Comparison of ENCODE assay signal across 8 cellular contexts in the genomic region with DNA sequence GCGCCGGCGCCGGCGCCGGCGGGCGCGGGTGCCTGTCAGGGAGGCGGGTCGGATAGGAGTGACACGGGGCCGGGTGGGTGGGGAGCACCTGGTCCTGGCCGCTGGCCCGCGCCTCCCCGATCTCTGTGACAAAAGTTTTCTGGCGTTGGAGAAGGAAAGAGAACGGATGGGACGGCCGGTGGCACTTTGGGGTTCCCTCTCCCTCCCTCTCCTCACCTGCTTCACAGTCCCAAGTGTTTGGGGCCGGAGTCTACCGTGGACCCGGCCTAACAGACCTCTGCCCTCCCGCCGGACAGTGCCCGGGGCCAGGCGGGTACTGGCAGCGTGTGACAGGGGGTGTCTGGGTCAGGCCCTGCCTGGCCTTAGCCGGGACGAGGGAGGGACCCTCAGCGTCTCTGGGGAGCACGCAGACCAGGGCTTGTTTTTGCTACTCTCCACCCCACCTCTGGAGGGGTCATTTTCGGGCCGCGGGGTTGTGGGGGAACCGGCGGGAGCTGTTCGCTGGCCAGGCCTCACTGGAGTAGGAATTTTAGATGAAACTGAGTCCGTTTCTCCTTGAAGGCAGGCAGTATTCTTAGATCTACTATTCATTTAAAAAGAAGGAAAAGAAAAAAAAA. TPM values are rescaled to one million over a fixed set of nuclear protein-coding genes. Genes with fewer than 3 reads are reported as not detected.
DNase-seq lines count a peak whose midpoint lies in the region; ATAC-seq and TF ChIP-seq lines count a peak whose summit lies in the region.

No MANE protein-coding gene starts in this region.

- TF ChIP-seq POLR2A in gastroesophageal sphincter (IDR thresholded peaks at IDR 0.05), result no peak

- no peak for TF ChIP-seq EP300 in gastroesophageal sphincter (IDR thresholded peaks at IDR 0.05)

- BruUV-seq in Caco-2 (replicated peaks; lab: Mats Ljungman, UMichigan), result no TSS peak

- no peaks in the 10 kb centered on the region for H3K36me3 Mint-ChIP-seq in Caco-2 (ENCODE audit: insufficient read depth, unreplicated experiment)

- H3K27me3 ChIP-seq in Caco-2 (replicated peaks; ENCODE audit: control insufficient read depth, insufficient read depth, low read length), result no peaks in the 10 kb centered on the region; the same call in 1 of the 2 replicates
- peaks cover 8% of the 10 kb centered on the region for H3K27me3 ChIP-seq in SJCRH30
- peaks cover 97% of the 10 kb centered on the region for H3K27me3 ChIP-seq in gastroesophageal sphincter
- peaks cover 0 to 98% (median 61%) of the 10 kb centered on the region in 3 donors for H3K27me3 ChIP-seq in psoas muscle (ENCODE audit: insufficient read depth in 3 of 3, low read length in 2 of 3)

- H3K4me3 ChIP-seq in Caco-2 (ENCODE audit: low read depth, low read length), result peak overlapping the region; percentile 61
- peak overlapping the region; percentile 61 for H3K4me3 ChIP-seq in SJCRH30
- H3K4me3 ChIP-seq in gastroesophageal sphincter, result peak overlapping the region; percentile 61 to 72
- peak overlapping the region; percentile 71 for H3K4me3 ChIP-seq in psoas muscle

- H3K36me3 ChIP-seq in Caco-2 (ENCODE audit: control insufficient read depth, insufficient read depth, low read length) (no peaks in the 10 kb centered on the region), SJCRH30 (no peaks in the 10 kb centered on the region), gastroesophageal sphincter (no peaks in the 10 kb centered on the region), psoas muscle (ENCODE audit: insufficient read depth in 1 of 2, low read depth in 1 of 2) (no peaks in the 10 kb centered on the region)

- intact Hi-C loops in Caco-2 (cut with micrococcal nuclease; ENCODE audit: unreplicated experiment), result no loop called here
- intact Hi-C loops in psoas muscle (cut with DNase I), result no loop called here

- no peak for ATAC-seq in gastroesophageal sphincter
- ATAC-seq in psoas muscle, result no peak

- DNase-seq in Caco-2, result no peak
- no peak for DNase-seq in SJCRH30
- no peak for DNase-seq in psoas muscle
- DNase-seq in NCI-H69 (lab: John Stamatoyannopoulos, UW), result no peak
- DNase-seq in COLO829 (ENCODE audit: low spot score), result no peak
- DNase-seq in RPMI8226, result no peak
- DNase-seq in stimulated activated CD8-positive, alpha-beta memory T cell treated with anti-CD3 and anti-CD28 coated beads, Interleukin-4, amount 100 ng/mL, for 48 hours, result no peak

- POLR2A ChIA-PET in Caco-2 (lab: Charles Lee), result no interaction called here

- WGBS in gastroesophageal sphincter (ENCODE audit: low coverage in 1 of 2), 2 donors, result 20 to 30% methylated on average over 2 to 7 of the region's 40 CpGs
- WGBS in psoas muscle, 3 donors, result 9 to 12% (median 11%) methylated on average over 25 to 40 of the region's 40 CpGs

- no peak for TF ChIP-seq CTCF in Caco-2 (IDR thresholded peaks at IDR 0.05; ENCODE audit: insufficient read depth in 1 of 2, low read depth in 1 of 2, low read length in 1 of 2, severe bottlenecking in 1 of 2, unreplicated experiment in 1 of 2)
- TF ChIP-seq CTCF in gastroesophageal sphincter (IDR thresholded peaks at IDR 0.05), result no peak
- no peak for TF ChIP-seq CTCF in psoas muscle (IDR thresholded peaks at IDR 0.05)

- CTCF ChIA-PET in Caco-2 (lab: Charles Lee), result no interaction called here

- peak overlapping the region; percentile 85 for H3K4me3 Mint-ChIP-seq in Caco-2 (ENCODE audit: unreplicated experiment)

- H3K9me3 ChIP-seq in Caco-2 (no peaks in the 10 kb centered on the region), SJCRH30 (replicated peaks) (no peaks in the 10 kb centered on the region), gastroesophageal sphincter (no peaks in the 10 kb centered on the region), psoas muscle (no peaks in the 10 kb centered on the region)

- H3K27ac ChIP-seq in SJCRH30 (no peak overlapping the region), gastroesophageal sphincter (peak overlapping the region in 2 of 4 donors; percentile 49 to 67), psoas muscle (no peak overlapping the region)

- peaks cover 6% of the 10 kb centered on the region for H3K4me1 Mint-ChIP-seq in Caco-2 (ENCODE audit: low read depth, unreplicated experiment)

- peaks cover 43% of the 10 kb centered on the region for H3K27me3 Mint-ChIP-seq in Caco-2 (ENCODE audit: insufficient read depth, unreplicated experiment)

- no peaks in the 10 kb centered on the region for H3K9me3 Mint-ChIP-seq in Caco-2 (ENCODE audit: unreplicated experiment)

- no peak overlapping the region for H3K27ac Mint-ChIP-seq in Caco-2 (ENCODE audit: unreplicated experiment)

- 0 out of 2 replicates have a peak, but pooled peaks cover 3% of the 10 kb centered on the region for H3K4me1 ChIP-seq in Caco-2
- H3K4me1 ChIP-seq in SJCRH30, result peaks cover 4% of the 10 kb centered on the region; the same call in 1 of the 2 replicates
- peaks cover 0 to 67% (median 14%) of the 10 kb centered on the region in 3 donors for H3K4me1 ChIP-seq in gastroesophageal sphincter
- peaks cover 15% of the 10 kb centered on the region for H3K4me1 ChIP-seq in psoas muscle

RNA-seq across cellular contexts. Expression of a gene that starts 1.7 kb away (rescaled TPM):
- total RNA-seq in Caco-2 (2022) (1.7 TPM in 2 replicates), gastroesophageal sphincter (10 to 100 TPM in 1 of 4 donors, 1 to 10 TPM in 2, under 1 TPM in 1; 0.87 to 17.6 (median 4.4) TPM), psoas muscle (under 1 TPM in 3 of 4 donors, not detected in 1; 0.06 to 0.83 (median 0.56) TPM)
- 0.14 and 0.43 TPM in 2 replicates for total RNA-seq in SJCRH30 (2014; rRNA removed; shearing (Covaris generic))
- under 1 TPM; 0.03 to 0.13 (median 0.09) TPM for polyA plus RNA-seq in psoas muscle

RNA-seq across cellular contexts. Expression of a gene that starts 54.2 kb away (rescaled TPM):
- 46.7 and 50.6 TPM in 2 replicates for total RNA-seq in Caco-2 (2022)
- total RNA-seq in SJCRH30 (2014; rRNA removed; shearing (Covaris generic)), result 13.9 and 16.5 TPM in 2 replicates
- total RNA-seq in gastroesophageal sphincter, result 10 to 100 TPM; 18.2 to 50.7 (median 44.4) TPM
- total RNA-seq in psoas muscle, result 10 to 100 TPM; 13.7 to 27.4 (median 16.5) TPM
- polyA plus RNA-seq in psoas muscle, result 10 to 100 TPM; 23.7 to 36.5 (median 25.0) TPM
